8 cellular contexts compared by ENCODE assay signal in genomic region chr16:1812732-1813163, GRCh38. TPM values are rescaled to one million over a fixed set of nuclear protein-coding genes. Genes with fewer than 3 reads are reported as not detected.
A peak's percentile ranks its signal among the peaks of the same experiment; 100 is the strongest.
DNase-seq lines count a peak whose midpoint lies in the region; ATAC-seq, FAIRE-seq and TF ChIP-seq lines count a peak whose summit lies in the region.

No MANE protein-coding gene starts in this region.

- WGBS in testis, 2 donors, result 35 to 41% methylated on average over 17 of the region's 17 CpGs

- H3K36me3 Mint-ChIP-seq in activated CD4-positive, alpha-beta memory T cell treated with anti-CD3 and anti-CD28 coated beads, Interleukin-2, amount 10 ng/mL, durations not matched to agents 7 days and 5 days (ENCODE audit: low read depth), result peaks cover 22% of the 10 kb centered on the region
- H3K36me3 Mint-ChIP-seq in naive thymus-derived CD8-positive, alpha-beta T cell, result peaks cover 0 to 62% (median 0%) of the 10 kb centered on the region in 3 donors

- CTCF ChIA-PET in activated CD4-positive, alpha-beta memory T cell treated with anti-CD3 and anti-CD28 coated beads, Interleukin-2, amount 10 ng/mL, durations not matched to agents 7 days and 5 days (lab: Charles Lee), result interaction anchor here (1.4 kb wide), 1 partner anchor 14 kb away, joined by 3 read pairs; the partner anchor contains the start of gene FAHD1
- CTCF ChIA-PET in endothelial cell of umbilical vein (lab: Charles Lee), result interaction anchor here (1.0 to 2.0 kb wide), 2 partner anchors 12 kb away, joined by 3 to 6 read pairs; no protein-coding TSS in a partner anchor

- no peak overlapping the region for H3K4me3 Mint-ChIP-seq in activated CD4-positive, alpha-beta memory T cell treated with anti-CD3 and anti-CD28 coated beads, Interleukin-2, amount 10 ng/mL, durations not matched to agents 7 days and 5 days
- no peak overlapping the region for H3K4me3 Mint-ChIP-seq in naive thymus-derived CD8-positive, alpha-beta T cell

- H4K20me1 ChIP-seq in endothelial cell of umbilical vein (replicated peaks; ENCODE audit: control insufficient read depth, extremely low read depth, insufficient read depth, low read length), result no peaks in the 10 kb centered on the region

- H3K4me2 ChIP-seq in endothelial cell of umbilical vein (ENCODE audit: insufficient read depth, low read length), result no peak overlapping the region

- H3K27ac ChIP-seq in endothelial cell of umbilical vein (ENCODE audit: insufficient read depth, low read depth, low read length) (no peak overlapping the region), testis (no peak overlapping the region)

- TF ChIP-seq POLR2A in endothelial cell of umbilical vein (IDR thresholded peaks at IDR 0.05; ENCODE audit: low read depth, low read length) (no peak), testis (IDR thresholded peaks at IDR 0.05) (no peak)

- H3K4me3 ChIP-seq in endothelial cell of umbilical vein (replicated peaks in 1 of 3; ENCODE audit: insufficient read depth in 1 of 3, low read depth in 1 of 3, low read length in 3 of 3) (no peak overlapping the region), testis (no peak overlapping the region)

- H3K9me1 ChIP-seq in endothelial cell of umbilical vein (replicated peaks; ENCODE audit: control insufficient read depth, extremely low read depth, insufficient read depth, low read length), result no peaks in the 10 kb centered on the region

- peak; percentile 26 for TF ChIP-seq CTCF in GM12873 (IDR thresholded peaks at IDR 0.05; ENCODE audit: insufficient read depth, low read depth, low read length, missing control alignments)
- TF ChIP-seq CTCF in endothelial cell of umbilical vein (IDR thresholded peaks at IDR 0.05; ENCODE audit: extremely low read depth in 1 of 2, insufficient read depth in 1 of 2, low read depth in 1 of 2, low read length in 2 of 2), result peak; percentile 51 to 53
- peak in 2 of 3 experiments; percentile 25 to 26 for TF ChIP-seq CTCF in testis (IDR thresholded peaks at IDR 0.05)

- no peak for FAIRE-seq in endothelial cell of umbilical vein (lab: Jason Lieb, UNC)

- H3K36me3 ChIP-seq in endothelial cell of umbilical vein (ENCODE audit: control insufficient read depth in 2 of 2, extremely low read depth in 1 of 2, insufficient read depth in 2 of 2, low read length in 2 of 2) (peaks cover 0 to 37% of the 10 kb centered on the region in 2 experiments), testis (ENCODE audit: low read depth, missing control alignments) (no peaks in the 10 kb centered on the region)

- H3K4me1 ChIP-seq in endothelial cell of umbilical vein (ENCODE audit: control insufficient read depth, extremely low read depth, insufficient read depth, low read length) (no peaks in the 10 kb centered on the region), testis (no peaks in the 10 kb centered on the region)

- peaks cover 2% of the 10 kb centered on the region for H3K4me1 Mint-ChIP-seq in activated CD4-positive, alpha-beta memory T cell treated with anti-CD3 and anti-CD28 coated beads, Interleukin-2, amount 10 ng/mL, durations not matched to agents 7 days and 5 days
- H3K4me1 Mint-ChIP-seq in naive thymus-derived CD8-positive, alpha-beta T cell, result peaks cover 9 to 13% (median 9%) of the 10 kb centered on the region in 4 donors

- dilution Hi-C loops in endothelial cell of umbilical vein (cut with MboI; ENCODE audit: extremely low pct_ligation_motif_present, low sequenced_read_pairs), result no loop called here

- H3K27me3 ChIP-seq in endothelial cell of umbilical vein (ENCODE audit: control insufficient read depth in 2 of 2, insufficient read depth in 2 of 2, low read length in 2 of 2) (no peaks in the 10 kb centered on the region), testis (no peaks in the 10 kb centered on the region)

- H3K9ac ChIP-seq in endothelial cell of umbilical vein (replicated peaks; ENCODE audit: extremely low read depth, insufficient read depth, low read length), result no peak overlapping the region

- peak; percentile 78 for DNase-seq in NCI-H2171 treated with DMSO at 0.1 percent for 48 hours (lab: John Stamatoyannopoulos, UW)
- DNase-seq in activated CD4-positive, alpha-beta memory T cell treated with anti-CD3 and anti-CD28 coated beads, Interleukin-2, amount 10 ng/mL, durations not matched to agents 7 days and 5 days, result peak; percentile 55
- DNase-seq in endothelial cell of umbilical vein (ENCODE audit: low read depth, low spot score), result peak; percentile 39
- peak; percentile 11 to 75 (median 47) for DNase-seq in naive thymus-derived CD8-positive, alpha-beta T cell
- DNase-seq in testis, result peak; percentile 74
- no peak for DNase-seq in putamen (ENCODE audit: low spot score)

- intact Hi-C loops in endothelial cell of umbilical vein (cut with micrococcal nuclease) (no loop called here), testis (cut with DNase I; ENCODE audit: low total_unique reads) (no loop called here)

- no peak overlapping the region for H3K27ac Mint-ChIP-seq in activated CD4-positive, alpha-beta memory T cell treated with anti-CD3 and anti-CD28 coated beads, Interleukin-2, amount 10 ng/mL, durations not matched to agents 7 days and 5 days
- peak overlapping the region in 4 of 10 donors; percentile 19 to 89 (median 54) for H3K27ac Mint-ChIP-seq in naive thymus-derived CD8-positive, alpha-beta T cell

- no peak overlapping the region for H2AFZ ChIP-seq in endothelial cell of umbilical vein (ENCODE audit: low read depth, low read length)

- H3K27me3 Mint-ChIP-seq in activated CD4-positive, alpha-beta memory T cell treated with anti-CD3 and anti-CD28 coated beads, Interleukin-2, amount 10 ng/mL, durations not matched to agents 7 days and 5 days, result no peaks in the 10 kb centered on the region
- no peaks in the 10 kb centered on the region for H3K27me3 Mint-ChIP-seq in naive thymus-derived CD8-positive, alpha-beta T cell

- H3K9me3 ChIP-seq in endothelial cell of umbilical vein (replicated peaks; ENCODE audit: control insufficient read depth, insufficient read depth, low read length), result no peaks in the 10 kb centered on the region
- H3K9me3 ChIP-seq in testis, result no peaks in the 10 kb centered on the region

- POLR2A ChIA-PET in activated CD4-positive, alpha-beta memory T cell treated with anti-CD3 and anti-CD28 coated beads, Interleukin-2, amount 10 ng/mL, durations not matched to agents 7 days and 5 days (lab: Charles Lee), result no interaction called here
- POLR2A ChIA-PET in endothelial cell of umbilical vein (lab: Charles Lee), result no interaction called here
- POLR2A ChIA-PET in naive thymus-derived CD8-positive, alpha-beta T cell (lab: Charles Lee), result interaction anchor here (1.8 kb wide), 1 partner anchor 30 kb away, joined by 6 read pairs; the partner anchor contains the start of genes NUBP2 and SPSB3

- BruUV-seq in endothelial cell of umbilical vein (replicated peaks; lab: Mats Ljungman, UMichigan), result no TSS peak

- H3K9me3 Mint-ChIP-seq in activated CD4-positive, alpha-beta memory T cell treated with anti-CD3 and anti-CD28 coated beads, Interleukin-2, amount 10 ng/mL, durations not matched to agents 7 days and 5 days, result no peaks in the 10 kb centered on the region
- H3K9me3 Mint-ChIP-seq in naive thymus-derived CD8-positive, alpha-beta T cell, result no peaks in the 10 kb centered on the region

- H3K79me2 ChIP-seq in endothelial cell of umbilical vein (ENCODE audit: control insufficient read depth, insufficient read depth, low read length), result no peaks in the 10 kb centered on the region

- ATAC-seq in naive thymus-derived CD8-positive, alpha-beta T cell, result peak; percentile 96 to 98
- ATAC-seq in HG02884 (IDR thresholded peaks at IDR 0.05; ENCODE audit: unreplicated experiment), result no peak

RNA-seq across cellular contexts. Expression of gene HAGH, which starts 13.9 kb away (rescaled TPM):
- total RNA-seq in activated CD4-positive, alpha-beta memory T cell treated with anti-CD3 and anti-CD28 coated beads, Interleukin-2, amount 10 ng/mL, durations not matched to agents 7 days and 5 days, result 10 to 100 TPM; 51.3 to 51.8 TPM
- total RNA-seq in endothelial cell of umbilical vein, result 54.3 and 56.4 TPM in 2 replicates
- polyA plus RNA-seq in endothelial cell of umbilical vein, result 84.2 and 122 TPM in 2 replicates
- 55.3 and 77.9 TPM in 2 replicates for polyA plus RNA-seq in endothelial cell of umbilical vein (2011; cell fraction: cytosol; rRNA removed)
- polyA plus RNA-seq in endothelial cell of umbilical vein (2011; cell fraction: nucleus; rRNA removed), result 46.2 and 50.2 TPM in 2 replicates
- polyA plus RNA-seq in endothelial cell of umbilical vein (2012), result 36.4 and 54.0 TPM in 2 replicates
- 37.4 and 56.4 TPM in 2 replicates for polyA minus RNA-seq in endothelial cell of umbilical vein
- polyA minus RNA-seq in endothelial cell of umbilical vein (2011; cell fraction: cytosol; rRNA and poly(A)+ RNA removed), result 22.3 TPM
- 8.8 and 23.1 TPM in 2 replicates for polyA minus RNA-seq in endothelial cell of umbilical vein (2011; cell fraction: nucleus; rRNA and poly(A)+ RNA removed)
- total RNA-seq in naive thymus-derived CD8-positive, alpha-beta T cell, result 10 to 100 TPM; 65.7 to 67.8 TPM
- 10 to 100 TPM; 38.7 to 60.0 (median 45.0) TPM for polyA plus RNA-seq in naive thymus-derived CD8-positive, alpha-beta T cell
- total RNA-seq in testis, result 100 to 1,000 TPM; 163 to 176 TPM
- 266 TPM for polyA plus RNA-seq in testis (ENCODE audit: insufficient read depth, low read depth, low replicate concordance)

RNA-seq across cellular contexts. Expression of gene FAHD1, which starts 14.3 kb away (rescaled TPM):
- total RNA-seq in activated CD4-positive, alpha-beta memory T cell treated with anti-CD3 and anti-CD28 coated beads, Interleukin-2, amount 10 ng/mL, durations not matched to agents 7 days and 5 days, result 1 to 10 TPM; 7.7 to 7.9 TPM
- total RNA-seq in endothelial cell of umbilical vein (27.9 and 44.8 TPM in 2 replicates), testis (10 to 100 TPM; 57.5 to 65.8 TPM)
- polyA plus RNA-seq in endothelial cell of umbilical vein (69.2 and 85.0 TPM in 2 replicates), testis (ENCODE audit: insufficient read depth, low read depth, low replicate concordance) (20.6 TPM)
- 77.9 and 81.8 TPM in 2 replicates for polyA plus RNA-seq in endothelial cell of umbilical vein (2011; cell fraction: cytosol; rRNA removed)
- 19.9 and 22.1 TPM in 2 replicates for polyA plus RNA-seq in endothelial cell of umbilical vein (2011; cell fraction: nucleus; rRNA removed)
- 34.1 and 40.2 TPM in 2 replicates for polyA plus RNA-seq in endothelial cell of umbilical vein (2012)
- polyA minus RNA-seq in endothelial cell of umbilical vein, result 77.7 and 86.6 TPM in 2 replicates
- 33.1 TPM for polyA minus RNA-seq in endothelial cell of umbilical vein (2011; cell fraction: cytosol; rRNA and poly(A)+ RNA removed)
- 21.0 and 32.6 TPM in 2 replicates for polyA minus RNA-seq in endothelial cell of umbilical vein (2011; cell fraction: nucleus; rRNA and poly(A)+ RNA removed)
- 10 to 100 TPM; 11.1 to 12.1 TPM for total RNA-seq in naive thymus-derived CD8-positive, alpha-beta T cell
- polyA plus RNA-seq in naive thymus-derived CD8-positive, alpha-beta T cell, result 10 to 100 TPM; 20.3 to 34.2 (median 32.6) TPM

RNA-seq across cellular contexts. Expression of gene IGFALS, which starts 19.2 kb away (rescaled TPM):
- total RNA-seq in activated CD4-positive, alpha-beta memory T cell treated with anti-CD3 and anti-CD28 coated beads, Interleukin-2, amount 10 ng/mL, durations not matched to agents 7 days and 5 days, result under 1 TPM in 1 of 2 experiments, not detected in 1; 0.23 TPM
- total RNA-seq in endothelial cell of umbilical vein (not detected in 2 replicates), testis (1 to 10 TPM; 3.2 to 6.7 TPM)
- polyA plus RNA-seq in endothelial cell of umbilical vein (0.03 TPM in 1 of 2 replicates, not detected in the other), testis (ENCODE audit: insufficient read depth, low read depth, low replicate concordance) (0.38 TPM)
- polyA plus RNA-seq in endothelial cell of umbilical vein (2011; cell fraction: cytosol; rRNA removed), result not detected in 2 replicates
- not detected in 2 replicates for polyA plus RNA-seq in endothelial cell of umbilical vein (2011; cell fraction: nucleus; rRNA removed)
- not detected in 2 replicates for polyA plus RNA-seq in endothelial cell of umbilical vein (2012)
- polyA minus RNA-seq in endothelial cell of umbilical vein, result not detected in 2 replicates
- polyA minus RNA-seq in endothelial cell of umbilical vein (2011; cell fraction: cytosol; rRNA and poly(A)+ RNA removed), result not detected
- not detected in 2 replicates for polyA minus RNA-seq in endothelial cell of umbilical vein (2011; cell fraction: nucleus; rRNA and poly(A)+ RNA removed)
- total RNA-seq in naive thymus-derived CD8-positive, alpha-beta T cell, result 1 to 10 TPM; 1.7 to 2.1 TPM
- polyA plus RNA-seq in naive thymus-derived CD8-positive, alpha-beta T cell, result not detected

RNA-seq across cellular contexts. Expression of gene NUBP2, which starts 30.0 kb away (rescaled TPM):
- total RNA-seq in activated CD4-positive, alpha-beta memory T cell treated with anti-CD3 and anti-CD28 coated beads, Interleukin-2, amount 10 ng/mL, durations not matched to agents 7 days and 5 days, result 10 to 100 TPM; 40.8 to 43.5 TPM
- 55.0 and 58.2 TPM in 2 replicates for total RNA-seq in endothelial cell of umbilical vein
- 69.6 and 85.4 TPM in 2 replicates for polyA plus RNA-seq in endothelial cell of umbilical vein
- polyA plus RNA-seq in endothelial cell of umbilical vein (2011; cell fraction: cytosol; rRNA removed), result 38.7 and 64.8 TPM in 2 replicates
- 47.3 and 53.2 TPM in 2 replicates for polyA plus RNA-seq in endothelial cell of umbilical vein (2011; cell fraction: nucleus; rRNA removed)
- 37.5 and 46.5 TPM in 2 replicates for polyA plus RNA-seq in endothelial cell of umbilical vein (2012)
- 12.2 and 15.6 TPM in 2 replicates for polyA minus RNA-seq in endothelial cell of umbilical vein
- polyA minus RNA-seq in endothelial cell of umbilical vein (2011; cell fraction: cytosol; rRNA and poly(A)+ RNA removed), result 48.7 TPM
- 12.0 and 20.8 TPM in 2 replicates for polyA minus RNA-seq in endothelial cell of umbilical vein (2011; cell fraction: nucleus; rRNA and poly(A)+ RNA removed)
- 10 to 100 TPM; 62.0 to 65.4 TPM for total RNA-seq in naive thymus-derived CD8-positive, alpha-beta T cell
- 10 to 100 TPM; 87.2 to 90.6 (median 87.3) TPM for polyA plus RNA-seq in naive thymus-derived CD8-positive, alpha-beta T cell
- total RNA-seq in testis, result 10 to 100 TPM; 81.5 to 90.8 TPM
- polyA plus RNA-seq in testis (ENCODE audit: insufficient read depth, low read depth, low replicate concordance), result 49.8 TPM

RNA-seq across cellular contexts. Expression of gene SPSB3, which starts 30.4 kb away (rescaled TPM):
- total RNA-seq in activated CD4-positive, alpha-beta memory T cell treated with anti-CD3 and anti-CD28 coated beads, Interleukin-2, amount 10 ng/mL, durations not matched to agents 7 days and 5 days, result 10 to 100 TPM; 46.4 to 47.7 TPM
- total RNA-seq in endothelial cell of umbilical vein (39.0 and 40.5 TPM in 2 replicates), testis (100 to 1,000 TPM; 111 to 114 TPM)
- polyA plus RNA-seq in endothelial cell of umbilical vein (86.2 and 107 TPM in 2 replicates), testis (ENCODE audit: insufficient read depth, low read depth, low replicate concordance) (43.8 TPM)
- 25.4 and 47.1 TPM in 2 replicates for polyA plus RNA-seq in endothelial cell of umbilical vein (2011; cell fraction: cytosol; rRNA removed)
- polyA plus RNA-seq in endothelial cell of umbilical vein (2011; cell fraction: nucleus; rRNA removed), result 170 and 171 TPM in 2 replicates
- polyA plus RNA-seq in endothelial cell of umbilical vein (2012), result 24.9 and 40.0 TPM in 2 replicates
- 19.1 and 25.7 TPM in 2 replicates for polyA minus RNA-seq in endothelial cell of umbilical vein
- 15.1 TPM for polyA minus RNA-seq in endothelial cell of umbilical vein (2011; cell fraction: cytosol; rRNA and poly(A)+ RNA removed)
- polyA minus RNA-seq in endothelial cell of umbilical vein (2011; cell fraction: nucleus; rRNA and poly(A)+ RNA removed), result 18.6 and 32.4 TPM in 2 replicates
- total RNA-seq in naive thymus-derived CD8-positive, alpha-beta T cell, result 100 to 1,000 TPM; 120 to 123 TPM
- 10 to 100 TPM; 38.0 to 42.0 (median 40.8) TPM for polyA plus RNA-seq in naive thymus-derived CD8-positive, alpha-beta T cell
